In genomic region chr4:71367546-71367945, GRCh38 we compare ENCODE assay signal across 19 cellular contexts. TPM values are rescaled to one million over a fixed set of nuclear protein-coding genes. Genes with fewer than 3 reads are reported as not detected.
A peak's percentile ranks its signal among the peaks of the same experiment; 100 is the strongest.
DNase-seq lines count a peak whose midpoint lies in the region; ATAC-seq and TF ChIP-seq lines count a peak whose summit lies in the region.
"Had no signal": no experiment of that assay in that cellular context is flagged by ENCODE, and none has a peak within 500 bp of the region (broad histone marks: within the 10 kb centered on the region; RNA-seq: fewer than 3 reads in every experiment).

No MANE protein-coding gene starts in this region.

- DNase-seq in NCI-H2171 treated with DMSO at 0.1 percent for 48 hours (lab: John Stamatoyannopoulos, UW), result peak; percentile 57
- DNase-seq in NCI-H2171 (lab: John Stamatoyannopoulos, UW), result no peak
- peak; percentile 82 for DNase-seq in G401 (ENCODE audit: low spot score)
- DNase-seq in cerebellar cortex (ENCODE audit: low spot score), result peak; percentile 77
- DNase-seq in sciatic nerve (ENCODE audit: low spot score), result no peak
- DNase-seq in HFFc6, result no peak
- DNase-seq: 8988T; ACHN; AML-193; Calu3; CD4-positive, alpha-beta memory T cell; COR-L47; DMS79; EL; GF-D8; H9 had no signal

- no peaks in the 10 kb centered on the region for H3K9me3 Mint-ChIP-seq in HFFc6
- H3K9me3 Mint-ChIP-seq: CD4-positive, alpha-beta memory T cell; GM23338; H9 had no signal

- peaks cover 5% of the 10 kb centered on the region; the same call in 1 of the 2 replicates for H3K4me1 Mint-ChIP-seq in HFFc6 (ENCODE audit: low read depth)
- H3K4me1 Mint-ChIP-seq: CD4-positive, alpha-beta memory T cell had no signal

- H3K27ac Mint-ChIP-seq in HFFc6, result no peak overlapping the region
- H3K27ac Mint-ChIP-seq: CD4-positive, alpha-beta memory T cell; GM23338; H9 had no signal

- no peak for TF ChIP-seq CTCF in HFFc6 (IDR thresholded peaks at IDR 0.05)

- no peak for ATAC-seq in sciatic nerve
- ATAC-seq: A549, GM23338, HCT116 had no signal

- H3K27me3 Mint-ChIP-seq in HFFc6 (ENCODE audit: insufficient read depth), result no peaks in the 10 kb centered on the region; the same call in 1 of the 2 replicates
- H3K27me3 Mint-ChIP-seq: CD4-positive, alpha-beta memory T cell had no signal

- no peak overlapping the region for H3K4me3 Mint-ChIP-seq in HFFc6
- H3K4me3 Mint-ChIP-seq: CD4-positive, alpha-beta memory T cell; GM23338; H9 had no signal

- peaks cover 15% of the 10 kb centered on the region for H3K36me3 Mint-ChIP-seq in HFFc6 (ENCODE audit: low read depth)
- H3K36me3 Mint-ChIP-seq: CD4-positive, alpha-beta memory T cell had no signal

- in situ Hi-C loops in G401 (cut with HindIII; ENCODE audit: low sequenced_read_pairs), result no loop called here

- intact Hi-C loops in sciatic nerve (cut with DNase I), result no loop called here

RNA-seq across cellular contexts. Expression of gene SLC4A4, which starts 28.7 kb away (rescaled TPM):
- 0.06 and 0.10 TPM in 2 replicates for total RNA-seq in G401 (2014; rRNA removed; shearing (Covaris generic))
- total RNA-seq in sciatic nerve, result 9.8 TPM
- total RNA-seq in HFFc6 (2021; fragmentation: NEBNext Ultra II Directional; extraction: Animal tissue kit (Norgen Biotek cat#: 25700)), result 10 to 100 TPM; 19.1 to 29.8 (median 25.0) TPM

Comparison
In these comparisons a context has a peak if more than half of its experiments do, and no peak if none do; other contexts are left out.
1. DNase-seq: peak in NCI-H2171 treated with DMSO at 0.1 percent for 48 hours (single experiment), G401 (single experiment) and cerebellar cortex (single experiment); none in NCI-H2171 (single experiment), sciatic nerve (single experiment) and HFFc6 (single experiment).